Comparison of ENCODE assay signal across 21 cellular contexts in genomic region chr12:6458281-6459003, GRCh38. TPM values are rescaled to one million over a fixed set of nuclear protein-coding genes. Genes with fewer than 3 reads are reported as not detected.
DNase-seq lines count a peak whose midpoint lies in the region; ATAC-seq, FAIRE-seq and TF ChIP-seq lines count a peak whose summit lies in the region.
"Had no signal": no experiment of that assay in that cellular context is flagged by ENCODE, and none has a peak within 500 bp of the region (broad histone marks: within the 10 kb centered on the region; RNA-seq: fewer than 3 reads in every experiment).

No MANE protein-coding gene starts in this region.

- POLR2A ChIA-PET in activated CD4-positive, alpha-beta T cell treated with anti-CD3 and anti-CD28 coated beads for 36 hours (lab: Charles Lee): interaction anchor here (0.6 to 4.1 kb wide), 3 partner anchors 12 to 95 kb away, joined by 3 to 35 read pairs (median 3); partner anchors contain the start of genes CD27 and VAMP1

- intact Hi-C loops in activated CD4-positive, alpha-beta T cell treated with anti-CD3 and anti-CD28 coated beads for 36 hours (cut with DNase I, micrococcal nuclease): no loop called here
- intact Hi-C loops in natural killer cell (cut with micrococcal nuclease): no loop called here
- intact Hi-C loops in upper lobe of right lung (cut with DNase I): no loop called here

- no peak overlapping the region for H3K4me3 Mint-ChIP-seq in activated CD4-positive, alpha-beta T cell treated with anti-CD3 and anti-CD28 coated beads for 36 hours
- H3K4me3 Mint-ChIP-seq in activated T-helper 17 cell treated with anti-CD3 and anti-CD28 coated beads, Interleukin-2, amount 50 U/mL, for 72 hours: peak overlapping the region; percentile 30
- H3K4me3 Mint-ChIP-seq in natural killer cell: no peak overlapping the region

- peaks cover 25% of the 10 kb centered on the region for H3K4me1 ChIP-seq in upper lobe of right lung

- no peak for DNase-seq in activated CD4-positive, alpha-beta T cell treated with anti-CD3 and anti-CD28 coated beads for 36 hours
- DNase-seq in activated CD4-positive, alpha-beta T cell treated with anti-CD3 and anti-CD28 coated beads for 4 hours: no peak
- DNase-seq in GM12892 (ENCODE audit: insufficient read length) (no peak), natural killer cell (no peak), upper lobe of right lung (no peak), mucosa of gallbladder (ENCODE audit: low spot score) (no peak), SW480 (ENCODE audit: low spot score) (no peak)
- DNase-seq: COR-L47, gastrocnemius medialis, KBM-7, left ventricle myocardium inferior, NCI-H1048, NCI-H2227 treated with DMSO at 0.1 percent for 48 hours, RPMI8226, small intestine, SW 1271, trophoblast cell had no signal

- no peaks in the 10 kb centered on the region for H3K27me3 Mint-ChIP-seq in activated CD4-positive, alpha-beta T cell treated with anti-CD3 and anti-CD28 coated beads for 36 hours
- no peaks in the 10 kb centered on the region for H3K27me3 Mint-ChIP-seq in activated T-helper 17 cell treated with anti-CD3 and anti-CD28 coated beads, Interleukin-2, amount 50 U/mL, for 72 hours
- no peaks in the 10 kb centered on the region for H3K27me3 Mint-ChIP-seq in natural killer cell (ENCODE audit: low read depth in 2 of 2)

- H3K36me3 Mint-ChIP-seq in activated CD4-positive, alpha-beta T cell treated with anti-CD3 and anti-CD28 coated beads for 36 hours (ENCODE audit: low read depth): peaks cover 96% of the 10 kb centered on the region
- H3K36me3 Mint-ChIP-seq in activated T-helper 17 cell treated with anti-CD3 and anti-CD28 coated beads, Interleukin-2, amount 50 U/mL, for 72 hours (ENCODE audit: low read depth): peaks cover 100% of the 10 kb centered on the region
- peaks cover 12% of the 10 kb centered on the region for H3K36me3 Mint-ChIP-seq in natural killer cell

- no peak overlapping the region for H3K27ac ChIP-seq in upper lobe of right lung
- H3K27ac ChIP-seq: ascending aorta, gastrocnemius medialis, left ventricle myocardium inferior had no signal

- H3K9me3 ChIP-seq in upper lobe of right lung: no peaks in the 10 kb centered on the region
- H3K9me3 ChIP-seq: ascending aorta, gastrocnemius medialis, left ventricle myocardium inferior had no signal

- TF ChIP-seq POLR2A in GM12892 (IDR thresholded peaks at IDR 0.05; ENCODE audit: low read depth, low read length): 0 out of 2 replicates have a peak, but pooled peaks have one; percentile 47

- H3K27ac Mint-ChIP-seq in activated CD4-positive, alpha-beta T cell treated with anti-CD3 and anti-CD28 coated beads for 36 hours: peak overlapping the region; percentile 73
- peak overlapping the region; percentile 79 for H3K27ac Mint-ChIP-seq in activated T-helper 17 cell treated with anti-CD3 and anti-CD28 coated beads, Interleukin-2, amount 50 U/mL, for 72 hours
- peak overlapping the region; percentile 70 to 95 for H3K27ac Mint-ChIP-seq in natural killer cell

- H3K4me3 ChIP-seq in upper lobe of right lung: no peak overlapping the region
- H3K4me3 ChIP-seq: ascending aorta, gastrocnemius medialis, left ventricle myocardium inferior had no signal

- H3K9me3 Mint-ChIP-seq in activated CD4-positive, alpha-beta T cell treated with anti-CD3 and anti-CD28 coated beads for 36 hours (ENCODE audit: low read depth): no peaks in the 10 kb centered on the region
- H3K9me3 Mint-ChIP-seq in activated T-helper 17 cell treated with anti-CD3 and anti-CD28 coated beads, Interleukin-2, amount 50 U/mL, for 72 hours: no peaks in the 10 kb centered on the region
- H3K9me3 Mint-ChIP-seq in natural killer cell: no peaks in the 10 kb centered on the region

- H3K36me3 ChIP-seq in upper lobe of right lung: peaks cover 93% of the 10 kb centered on the region

- no peak for TF ChIP-seq CTCF in natural killer cell (IDR thresholded peaks at IDR 0.05)
- TF ChIP-seq CTCF in upper lobe of right lung (IDR thresholded peaks at IDR 0.05): no peak

- H3K27me3 ChIP-seq in upper lobe of right lung: no peaks in the 10 kb centered on the region
- H3K27me3 ChIP-seq: ascending aorta, gastrocnemius medialis had no signal

- no peak for FAIRE-seq in GM12892 (lab: Jason Lieb, UNC)
- FAIRE-seq: A204.1, H54, small intestine had no signal

- ATAC-seq in activated CD4-positive, alpha-beta T cell treated with anti-CD3 and anti-CD28 coated beads for 36 hours: no peak
- ATAC-seq in activated T-helper 17 cell treated with anti-CD3 and anti-CD28 coated beads, Interleukin-2, amount 50 U/mL, for 72 hours (replicated peaks): no peak
- ATAC-seq in natural killer cell: no peak
- no peak for ATAC-seq in upper lobe of right lung
- ATAC-seq: gastrocnemius medialis had no signal

- H3K4me1 Mint-ChIP-seq in activated CD4-positive, alpha-beta T cell treated with anti-CD3 and anti-CD28 coated beads for 36 hours: peaks cover 87% of the 10 kb centered on the region
- H3K4me1 Mint-ChIP-seq in activated T-helper 17 cell treated with anti-CD3 and anti-CD28 coated beads, Interleukin-2, amount 50 U/mL, for 72 hours: peaks cover 43% of the 10 kb centered on the region
- H3K4me1 Mint-ChIP-seq in natural killer cell: peaks cover 31 to 58% of the 10 kb centered on the region in 2 donors

- CTCF ChIA-PET in activated CD4-positive, alpha-beta T cell treated with anti-CD3 and anti-CD28 coated beads for 36 hours (lab: Charles Lee): interaction anchor here (0.7 to 8.6 kb wide), 4 partner anchors 12 to 470 kb away, joined by 3 to 200 read pairs (median 67); partner anchors contain the start of genes CD27 and VAMP1

RNA-seq across cellular contexts. Expression of gene TAPBPL, which starts 6.6 kb away (rescaled TPM):
- 10 to 100 TPM; 27.4 to 40.8 TPM for total RNA-seq in activated CD4-positive, alpha-beta T cell treated with anti-CD3 and anti-CD28 coated beads for 36 hours
- polyA plus RNA-seq in GM12892 (2012; ENCODE audit: missing spikeins): 32.1 TPM
- 10 to 100 TPM; 24.1 to 28.2 TPM for total RNA-seq in activated T-helper 17 cell treated with anti-CD3 and anti-CD28 coated beads, Interleukin-2, amount 50 U/mL, for 72 hours
- 10 to 100 TPM; 43.0 to 51.4 (median 46.9) TPM for total RNA-seq in natural killer cell
- 28.4 TPM for total RNA-seq in upper lobe of right lung
- 53.1 TPM for total RNA-seq in mucosa of gallbladder

RNA-seq across cellular contexts. Expression of gene VAMP1, which starts 12.0 kb away (rescaled TPM):
- 10 to 100 TPM; 34.5 to 52.3 TPM for total RNA-seq in activated CD4-positive, alpha-beta T cell treated with anti-CD3 and anti-CD28 coated beads for 36 hours
- polyA plus RNA-seq in GM12892 (2012; ENCODE audit: missing spikeins): 29.2 TPM
- 10 to 100 TPM; 19.9 to 81.8 TPM for total RNA-seq in activated T-helper 17 cell treated with anti-CD3 and anti-CD28 coated beads, Interleukin-2, amount 50 U/mL, for 72 hours
- 10 to 100 TPM; 81.0 to 84.3 (median 83.8) TPM for total RNA-seq in natural killer cell
- total RNA-seq in upper lobe of right lung: 6.3 TPM
- total RNA-seq in mucosa of gallbladder: 12.3 TPM

RNA-seq across cellular contexts. Expression of gene CD27, which starts 13.7 kb away (rescaled TPM):
- 100 to 1,000 TPM in 1 of 2 experiments, 10 to 100 TPM in 1; 85.4 to 116 TPM for total RNA-seq in activated CD4-positive, alpha-beta T cell treated with anti-CD3 and anti-CD28 coated beads for 36 hours
- 82.1 TPM for polyA plus RNA-seq in GM12892 (2012; ENCODE audit: missing spikeins)
- total RNA-seq in activated T-helper 17 cell treated with anti-CD3 and anti-CD28 coated beads, Interleukin-2, amount 50 U/mL, for 72 hours: 10 to 100 TPM; 21.1 to 42.1 TPM
- 10 to 100 TPM in 1 of 3 donors, 1 to 10 TPM in 2; 2.7 to 13.7 (median 3.1) TPM for total RNA-seq in natural killer cell
- 1.5 TPM for total RNA-seq in upper lobe of right lung
- total RNA-seq in mucosa of gallbladder: 3.8 TPM
- total RNA-seq: ascending aorta had no signal

RNA-seq across cellular contexts. Expression of gene MRPL51, which starts 34.6 kb away (rescaled TPM):
- total RNA-seq in activated CD4-positive, alpha-beta T cell treated with anti-CD3 and anti-CD28 coated beads for 36 hours: 100 to 1,000 TPM; 232 to 275 TPM
- 194 TPM for polyA plus RNA-seq in GM12892 (2012; ENCODE audit: missing spikeins)
- 100 to 1,000 TPM; 262 to 317 TPM for total RNA-seq in activated T-helper 17 cell treated with anti-CD3 and anti-CD28 coated beads, Interleukin-2, amount 50 U/mL, for 72 hours
- 10 to 100 TPM; 32.8 to 48.3 (median 45.4) TPM for total RNA-seq in natural killer cell
- 114 TPM for total RNA-seq in upper lobe of right lung
- 134 TPM for total RNA-seq in mucosa of gallbladder

RNA-seq across cellular contexts. Expression of gene NCAPD2, which starts 35.5 kb away (rescaled TPM):
- 100 to 1,000 TPM; 199 to 210 TPM for total RNA-seq in activated CD4-positive, alpha-beta T cell treated with anti-CD3 and anti-CD28 coated beads for 36 hours
- polyA plus RNA-seq in GM12892 (2012; ENCODE audit: missing spikeins): 46.3 TPM
- 100 to 1,000 TPM; 167 to 176 TPM for total RNA-seq in activated T-helper 17 cell treated with anti-CD3 and anti-CD28 coated beads, Interleukin-2, amount 50 U/mL, for 72 hours
- total RNA-seq in natural killer cell (10 to 100 TPM; 38.8 to 53.1 (median 44.1) TPM), upper lobe of right lung (26.7 TPM), mucosa of gallbladder (36.6 TPM)
